Comparison of ENCODE assay signal across 12 cellular contexts in the genomic region with DNA sequence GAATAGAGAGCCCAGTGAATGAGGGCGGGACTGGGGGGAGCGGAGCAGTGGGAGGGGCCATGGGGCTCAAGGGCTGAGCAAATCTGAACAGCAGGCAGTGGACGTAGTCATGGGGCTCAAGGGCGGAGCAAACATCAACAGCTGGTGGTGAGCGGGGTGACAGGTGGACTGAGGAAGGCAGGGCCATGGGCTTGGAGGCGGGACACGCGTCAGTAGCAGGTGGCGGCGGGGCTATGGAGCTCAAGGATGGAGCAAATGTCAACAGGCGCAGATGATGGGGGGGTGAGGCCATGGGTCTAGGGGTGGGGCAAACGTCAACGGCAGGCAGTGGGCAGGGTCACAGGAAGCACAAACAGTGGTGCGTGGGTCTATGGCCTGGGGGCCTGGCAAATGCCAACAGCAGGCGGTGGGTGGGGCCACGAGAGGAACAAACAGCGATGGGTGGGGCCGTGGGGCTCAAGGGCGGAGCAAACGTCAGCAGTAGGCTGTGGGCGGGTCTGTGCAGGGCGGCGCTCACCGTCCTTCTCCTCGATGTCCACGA. TPM values are rescaled to one million over a fixed set of nuclear protein-coding genes. Genes with fewer than 3 reads are reported as not detected.
A peak's percentile ranks its signal among the peaks of the same experiment; 100 is the strongest.
DNase-seq lines count a peak whose midpoint lies in the region; ATAC-seq and TF ChIP-seq lines count a peak whose summit lies in the region.
"Not testable (repeated sequence)": the region's sequence is repeated elsewhere in the genome, so short reads cannot be mapped to it uniquely, and the experiment has no call there.
"Had no signal": no experiment of that assay in that cellular context is flagged by ENCODE, and none has a peak within 500 bp of the region (broad histone marks: within the 10 kb centered on the region; RNA-seq: fewer than 3 reads in every experiment).

No MANE protein-coding gene starts in this region.

- not testable (repeated sequence) for H3K27me3 ChIP-seq in RWPE2 (ENCODE audit: insufficient read depth, poor library complexity, severe bottlenecking); thyroid gland

- H3K9me3 Mint-ChIP-seq in activated T-cell treated with anti-CD3 and anti-CD28 coated beads, Interleukin-2, amount 50 U/mL, for 24 hours; glutamatergic neuron (ENCODE audit: unreplicated experiment): not testable (repeated sequence)

- not testable (repeated sequence) for H3K27ac Mint-ChIP-seq in activated T-cell treated with anti-CD3 and anti-CD28 coated beads, Interleukin-2, amount 50 U/mL, for 24 hours; glutamatergic neuron (ENCODE audit: unreplicated experiment)

- not testable (repeated sequence) for H3K4me1 Mint-ChIP-seq in activated T-cell treated with anti-CD3 and anti-CD28 coated beads, Interleukin-2, amount 50 U/mL, for 24 hours (ENCODE audit: low read depth); glutamatergic neuron (ENCODE audit: low read depth, unreplicated experiment)

- 19 to 30% methylated on average over 4 to 8 of the region's 26 CpGs for WGBS in thyroid gland, 2 donors

- not testable (repeated sequence) for H3K27ac ChIP-seq in RWPE2 (ENCODE audit: poor library complexity, severe bottlenecking); thyroid gland

- not testable (repeated sequence) for TF ChIP-seq POLR2A in thyroid gland (IDR thresholded peaks at IDR 0.05)

- not testable (repeated sequence) for TF ChIP-seq CTCF in RWPE2 (IDR thresholded peaks at IDR 0.05; ENCODE audit: poor library complexity, severe bottlenecking); glutamatergic neuron (IDR thresholded peaks at IDR 0.05; ENCODE audit: partially characterized antibody, unreplicated experiment); omental fat pad (IDR thresholded peaks at IDR 0.05); thyroid gland (IDR thresholded peaks at IDR 0.05)

- H3K36me3 Mint-ChIP-seq in activated T-cell treated with anti-CD3 and anti-CD28 coated beads, Interleukin-2, amount 50 U/mL, for 24 hours (ENCODE audit: low read depth); glutamatergic neuron (ENCODE audit: unreplicated experiment): not testable (repeated sequence)

- not testable (repeated sequence) for H3K4me3 ChIP-seq in RWPE2 (ENCODE audit: severe bottlenecking); thyroid gland (replicated peaks in 1 of 3)

- DNase-seq in RWPE2 (ENCODE audit: low spot score) = peak; percentile 33
- peak; percentile 63 for DNase-seq in activated T-cell treated with anti-CD3 and anti-CD28 coated beads, Interleukin-2, amount 50 U/mL, for 24 hours
- DNase-seq in glutamatergic neuron = peak; percentile 75
- DNase-seq in omental fat pad (ENCODE audit: low spot score) = not testable (repeated sequence)
- peak; percentile 86 to 94 for DNase-seq in thyroid gland

- not testable (repeated sequence) for H3K4me1 ChIP-seq in RWPE2 (ENCODE audit: insufficient read depth, poor library complexity, severe bottlenecking); thyroid gland

- H3K36me3 ChIP-seq in RWPE2 (ENCODE audit: low read depth); thyroid gland: not testable (repeated sequence)

- ATAC-seq in GM18858 (IDR thresholded peaks at IDR 0.05; ENCODE audit: unreplicated experiment) (peak; percentile 25), GM21529 (IDR thresholded peaks at IDR 0.05; ENCODE audit: unreplicated experiment) (peak; percentile 51), HG03045 (IDR thresholded peaks at IDR 0.05; ENCODE audit: unreplicated experiment) (peak; percentile 52), RWPE2 (ENCODE audit: low read depth) (peak; percentile 38), omental fat pad (ENCODE audit: low FRiP score) (peak; percentile 94)

- not testable (repeated sequence) for H3K9me3 ChIP-seq in RWPE2 (ENCODE audit: severe bottlenecking); thyroid gland

- intact Hi-C loops in thyroid gland (cut with DNase I) = not testable (repeated sequence)

- not testable (repeated sequence) for H3K27me3 Mint-ChIP-seq in activated T-cell treated with anti-CD3 and anti-CD28 coated beads, Interleukin-2, amount 50 U/mL, for 24 hours; glutamatergic neuron (ENCODE audit: unreplicated experiment)

- H3K4me3 Mint-ChIP-seq in activated T-cell treated with anti-CD3 and anti-CD28 coated beads, Interleukin-2, amount 50 U/mL, for 24 hours; glutamatergic neuron (ENCODE audit: unreplicated experiment): not testable (repeated sequence)

RNA-seq across cellular contexts. Expression of gene POLR2J3, which starts 20.2 kb away (rescaled TPM):
- total RNA-seq in glutamatergic neuron (ENCODE audit: unreplicated experiment) (32.5 TPM), omental fat pad (10 to 100 TPM; 20.5 to 30.7 (median 25.6) TPM), thyroid gland (10 to 100 TPM; 26.2 to 66.7 (median 31.9) TPM)

RNA-seq across cellular contexts. Expression of gene RASA4, which starts 24.0 kb away (rescaled TPM):
- total RNA-seq in glutamatergic neuron (ENCODE audit: unreplicated experiment) = 102 TPM
- total RNA-seq in omental fat pad = 10 to 100 TPM; 13.9 to 56.0 (median 25.5) TPM
- 10 to 100 TPM; 11.9 to 47.8 (median 28.7) TPM for total RNA-seq in thyroid gland

RNA-seq across cellular contexts. Expression of gene SPDYE2, which starts 41.5 kb away (rescaled TPM):
- total RNA-seq in glutamatergic neuron (ENCODE audit: unreplicated experiment) (not detected), omental fat pad (not detected), thyroid gland (under 1 TPM in 1 of 4 donors, not detected in 3; 0.45 TPM)
- total RNA-seq: ascending aorta, G401, lung microvascular endothelial cell, M059J had no signal

RNA-seq across cellular contexts. Expression of gene UPK3BL2, which starts 49.1 kb away (rescaled TPM):
- total RNA-seq in glutamatergic neuron (ENCODE audit: unreplicated experiment) (11.4 TPM), omental fat pad (10 to 100 TPM in 1 of 4 donors, 1 to 10 TPM in 3; 1.6 to 11.7 (median 5.6) TPM), thyroid gland (10 to 100 TPM in 2 of 4 donors, 1 to 10 TPM in 2; 2.7 to 19.5 (median 13.2) TPM)
- total RNA-seq: G401 had no signal

RNA-seq across cellular contexts. Expression of gene UPK3BL1, which starts 50.0 kb away (rescaled TPM):
- total RNA-seq in glutamatergic neuron (ENCODE audit: unreplicated experiment) (21.9 TPM), omental fat pad (10 to 100 TPM; 13.6 to 32.0 (median 26.2) TPM), thyroid gland (10 to 100 TPM; 14.2 to 57.6 (median 44.9) TPM)

Comparison
In these comparisons a context has a peak if more than half of its experiments do, and no peak if none do; other contexts are left out.
1. ATAC-seq: peak in every context shown above with its lines; median percentile 94 in omental fat pad; 52 in HG03045; 51 in GM21529; 38 in RWPE2; 25 in GM18858.